Comparison of ENCODE assay signal across 1 cellular context in the genomic region with DNA sequence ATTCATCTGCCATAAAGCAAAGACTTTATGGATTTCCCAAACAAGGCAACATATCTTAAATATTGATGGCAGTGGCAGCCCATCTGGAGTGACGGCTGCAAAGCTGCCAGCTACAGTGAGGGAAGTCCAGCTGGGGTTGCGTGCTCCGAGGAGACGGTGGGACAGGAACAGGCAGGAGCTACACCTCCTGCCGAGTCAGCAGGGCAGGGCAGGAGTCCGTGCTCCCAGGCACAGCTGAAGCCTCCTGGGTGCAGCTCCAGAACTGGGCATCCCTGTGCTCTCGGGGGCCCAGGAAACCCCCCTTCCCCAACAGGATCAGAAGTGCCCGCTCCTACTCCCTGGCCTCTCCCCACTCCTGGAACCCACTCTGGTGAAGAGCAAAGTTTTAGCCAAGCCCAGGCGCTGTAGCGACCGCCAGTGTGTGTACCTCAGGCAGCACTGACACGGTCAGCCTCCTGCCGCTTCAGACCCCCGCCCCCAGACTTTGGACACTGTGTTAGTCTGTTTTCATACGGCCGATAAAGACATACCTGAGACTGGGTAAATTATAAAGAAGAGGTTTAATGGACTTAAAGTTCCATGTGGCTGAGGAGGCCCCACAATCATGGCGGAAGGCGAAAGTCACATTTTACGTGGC.
TF ChIP-seq lines count a peak whose summit lies in the region.

No MANE protein-coding gene starts in this region.

TF ChIP-seq in H1, 55 proteins besides CTCF, POLR2A, EP300 and RAD21:
- TF ChIP-seq SIRT6 (IDR thresholded peaks at IDR 0.05; ENCODE audit: low read length): no peak
- no peak for TF ChIP-seq ATF2 (IDR thresholded peaks at IDR 0.05; ENCODE audit: low read length)
- no peak for TF ChIP-seq TEAD4 (IDR thresholded peaks at IDR 0.05; ENCODE audit: low read depth, low read length)
